28 cellular contexts compared by ENCODE assay signal in genomic region chr2:240491483-240491882, GRCh38.
"Had no signal": no experiment of that assay in that cellular context is flagged by ENCODE, and none has a peak within 500 bp of the region (broad histone marks: within the 10 kb centered on the region; RNA-seq: fewer than 3 reads in every experiment).

No MANE protein-coding gene starts in this region.

- H3K4me1 ChIP-seq: stomach, suprapubic skin, testis, thyroid gland, tibial artery, tibial nerve, transverse colon, upper lobe of left lung, upper lobe of right lung, uterus, vagina had no signal

- H3K4me3 ChIP-seq: stomach, suprapubic skin, testis, thoracic aorta, thyroid gland, tibial artery, tibial nerve, transverse colon, upper lobe of left lung, upper lobe of right lung, uterus, vagina had no signal

- ATAC-seq: stimulated activated effector memory CD8-positive, alpha-beta T cell treated with anti-CD3 and anti-CD28 coated beads, Interleukin-12 subunit alpha, Interleukin-12 subunit beta, amount 100 ng/mL, for 72 hours; stimulated activated memory B cell treated with anti-CD40 and anti-IgM and Interleukin-4, amounts not matched to agents 10 μg/mL and 1 μg/mL and 100 μg/mL, for 72 hours; stimulated activated naive B cell treated with anti-CD40 and anti-IgM and Interleukin-4, amounts not matched to agents 10 μg/mL and 1 μg/mL and 100 μg/mL, for 72 hours; stimulated activated naive CD8-positive, alpha-beta T cell treated with anti-CD3 and anti-CD28 coated beads, Interleukin-15, amount 100 ng/mL, for 72 hours; stimulated activated naive CD8-positive, alpha-beta T cell treated with anti-CD3 and anti-CD28 coated beads, Interleukin-15, Interleukin-2, amounts not matched to agents 100 U/mL and 50 U/mL, for 24 hours; upper lobe of right lung had no signal

- H3K27ac ChIP-seq: stomach, suprapubic skin, testis, thoracic aorta, thyroid gland, tibial artery, tibial nerve, transverse colon, upper lobe of left lung, upper lobe of right lung, uterus, vagina had no signal

- H3K27me3 ChIP-seq: stomach, suprapubic skin, testis, thyroid gland, tibial artery, tibial nerve, transverse colon, upper lobe of left lung, upper lobe of right lung, uterus, vagina had no signal

- H3K27me3 Mint-ChIP-seq: stimulated activated memory B cell treated with anti-CD40 and anti-IgM and Interleukin-4, amounts not matched to agents 10 μg/mL and 1 μg/mL and 100 μg/mL, for 72 hours; stimulated activated naive B cell treated with anti-CD40 and anti-IgM and Interleukin-4, amounts not matched to agents 10 μg/mL and 1 μg/mL and 100 μg/mL, for 72 hours; stimulated activated naive CD8-positive, alpha-beta T cell treated with anti-CD3 and anti-CD28 coated beads, Interleukin-15, amount 100 ng/mL, for 72 hours; stimulated activated naive CD8-positive, alpha-beta T cell treated with anti-CD3 and anti-CD28 coated beads, Interleukin-15, Interleukin-2, amounts not matched to agents 100 ng/mL and 50 ng/mL, for 24 hours; type B pancreatic cell had no signal

- H3K27ac Mint-ChIP-seq: stimulated activated effector memory CD8-positive, alpha-beta T cell treated with anti-CD3 and anti-CD28 coated beads, Interleukin-12 subunit alpha, Interleukin-12 subunit beta, amount 100 ng/mL, for 72 hours; stimulated activated memory B cell treated with anti-CD40 and anti-IgM and Interleukin-4, amounts not matched to agents 10 μg/mL and 1 μg/mL and 100 μg/mL, for 72 hours; stimulated activated naive B cell treated with anti-CD40 and anti-IgM and Interleukin-4, amounts not matched to agents 10 μg/mL and 1 μg/mL and 100 μg/mL, for 72 hours; stimulated activated naive CD8-positive, alpha-beta T cell treated with anti-CD3 and anti-CD28 coated beads, Interleukin-15, amount 100 ng/mL, for 72 hours; stimulated activated naive CD8-positive, alpha-beta T cell treated with anti-CD3 and anti-CD28 coated beads, Interleukin-15, Interleukin-2, amounts not matched to agents 100 ng/mL and 50 ng/mL, for 24 hours; type B pancreatic cell had no signal

- DNase-seq: stimulated activated CD4-positive, alpha-beta T cell treated with anti-CD3 and anti-CD28 coated beads, Interleukin-2, amount 100 ng/mL, for 48 hours; stimulated activated CD4-positive, alpha-beta T cell treated with anti-CD3 and anti-CD28 coated beads, Interleukin-4, amount 100 ng/mL, for 1 hour; stimulated activated CD4-positive, alpha-beta T cell treated with anti-CD3 and anti-CD28 coated beads, Interleukin-4, amount 100 ng/mL, for 24 hours; stimulated activated CD4-positive, alpha-beta T cell treated with anti-CD3 and anti-CD28 coated beads, Interleukin-4, amount 100 ng/mL, for 4 hours; stimulated activated CD8-positive, alpha-beta memory T cell treated with anti-CD3 and anti-CD28 coated beads, Interleukin-4, amount 100 ng/mL, for 48 hours; stimulated activated naive B cell treated with anti-CD40 and anti-IgM and Interleukin-4, amounts not matched to agents 10 μg/mL and 1 μg/mL and 100 μg/mL, for 72 hours; stimulated activated naive CD4-positive, alpha-beta T cell; stimulated activated naive CD4-positive, alpha-beta T cell treated with Interleukin-2 at 50 U/mL for 16 hours; stimulated activated naive CD8-positive, alpha-beta T cell treated with anti-CD3 and anti-CD28 coated beads, Interleukin-15, amount 100 ng/mL, for 72 hours; stimulated activated naive CD8-positive, alpha-beta T cell treated with anti-CD3 and anti-CD28 coated beads, Interleukin-15, Interleukin-2, amounts not matched to agents 100 U/mL and 50 U/mL, for 24 hours; stomach; substantia nigra; testis; thyroid gland; tibial artery; transverse colon; trophoblast cell; upper lobe of left lung; upper lobe of right lung; uterus had no signal

- H3K36me3 Mint-ChIP-seq: stimulated activated effector memory CD8-positive, alpha-beta T cell treated with anti-CD3 and anti-CD28 coated beads, Interleukin-12 subunit alpha, Interleukin-12 subunit beta, amount 100 ng/mL, for 72 hours had no signal

- H3K9me3 ChIP-seq: testis, thyroid gland had no signal

- H3K36me3 ChIP-seq: suprapubic skin, thoracic aorta, transverse colon, uterus, vagina had no signal

- H3K4me3 Mint-ChIP-seq: stimulated activated effector memory CD8-positive, alpha-beta T cell treated with anti-CD3 and anti-CD28 coated beads, Interleukin-12 subunit alpha, Interleukin-12 subunit beta, amount 100 ng/mL, for 72 hours; stimulated activated memory B cell treated with anti-CD40 and anti-IgM and Interleukin-4, amounts not matched to agents 10 μg/mL and 1 μg/mL and 100 μg/mL, for 72 hours; stimulated activated naive B cell treated with anti-CD40 and anti-IgM and Interleukin-4, amounts not matched to agents 10 μg/mL and 1 μg/mL and 100 μg/mL, for 72 hours; stimulated activated naive CD8-positive, alpha-beta T cell treated with anti-CD3 and anti-CD28 coated beads, Interleukin-15, amount 100 ng/mL, for 72 hours; stimulated activated naive CD8-positive, alpha-beta T cell treated with anti-CD3 and anti-CD28 coated beads, Interleukin-15, Interleukin-2, amounts not matched to agents 100 ng/mL and 50 ng/mL, for 24 hours; type B pancreatic cell had no signal

- H3K4me1 Mint-ChIP-seq: stimulated activated effector memory CD8-positive, alpha-beta T cell treated with anti-CD3 and anti-CD28 coated beads, Interleukin-12 subunit alpha, Interleukin-12 subunit beta, amount 100 ng/mL, for 72 hours; stimulated activated memory B cell treated with anti-CD40 and anti-IgM and Interleukin-4, amounts not matched to agents 10 μg/mL and 1 μg/mL and 100 μg/mL, for 72 hours; stimulated activated naive B cell treated with anti-CD40 and anti-IgM and Interleukin-4, amounts not matched to agents 10 μg/mL and 1 μg/mL and 100 μg/mL, for 72 hours; stimulated activated naive CD8-positive, alpha-beta T cell treated with anti-CD3 and anti-CD28 coated beads, Interleukin-15, amount 100 ng/mL, for 72 hours had no signal
